In genomic region chr6:79671605-79672266, GRCh38 we compare ENCODE assay signal across 8 cellular contexts. TPM values are rescaled to one million over a fixed set of nuclear protein-coding genes. Genes with fewer than 3 reads are reported as not detected.
DNase-seq lines count a peak whose midpoint lies in the region; ATAC-seq, FAIRE-seq and TF ChIP-seq lines count a peak whose summit lies in the region.

No MANE protein-coding gene starts in this region.

- H3K27ac ChIP-seq in HCT116 (ENCODE audit: low read depth, low read length) (peak overlapping the region; percentile 49), K562 (ENCODE audit: extremely low read depth, low read depth, low read length) (peak overlapping the region; percentile 51), lower lobe of right lung (peak overlapping the region; percentile 75)

- H3K27ac Mint-ChIP-seq in T-cell = peak overlapping the region; percentile 89 to 95

- H3K79me2 ChIP-seq in HCT116 (ENCODE audit: insufficient read depth, low read length) = no peaks in the 10 kb centered on the region
- H3K79me2 ChIP-seq in K562 (ENCODE audit: control insufficient read depth, insufficient read depth, low read length) = no peaks in the 10 kb centered on the region

- DNase-seq in HCT116 (ENCODE audit: low read depth, low spot score) (peak; percentile 59), T-cell (peak in 33 of 34 experiments; percentile 1 to 77 (median 34)), K562 (ENCODE audit: extremely low read depth in 1 of 4, low spot score in 3 of 4) (peak; percentile 31 to 77 (median 49)), lower lobe of right lung (peak; percentile 86), SIG-M5 (lab: John Stamatoyannopoulos, UW) (no peak), DMS 273 (lab: John Stamatoyannopoulos, UW; ENCODE audit: unreplicated experiment) (no peak)
- DNase-seq in stimulated activated naive CD4-positive, alpha-beta T cell (lab: John Stamatoyannopoulos, UW) = peak in 5 of 6 experiments; percentile 7 to 65 (median 48)

- H3K36me3 Mint-ChIP-seq in T-cell = no peaks in the 10 kb centered on the region

- 19% methylated on average over 4 of the region's 4 CpGs for WGBS in K562 (ENCODE audit: insufficient coverage, low coverage, missing lambda C conversion rate)

- TF ChIP-seq POLR2A in HCT116 (IDR thresholded peaks at IDR 0.05; ENCODE audit: borderline replicate concordance, extremely low read depth, insufficient read depth, insufficient read length) (no peak), K562 (conservative IDR thresholded peaks at IDR 0.05) (no peak)

- ATAC-seq in HCT116 (peak; percentile 90), T-cell (replicated peaks in 1 of 4) (peak; percentile 87 to 96 (median 91)), K562 (peak; percentile 90), lower lobe of right lung (peak; percentile 94 to 97), HG02571 (IDR thresholded peaks at IDR 0.05; ENCODE audit: unreplicated experiment) (no peak)

- RAD21 ChIA-PET in HCT116 (lab: Charles Lee; ENCODE audit: low non-redundant PET in 1 of 2, low total read pairs in 2 of 2, uncharacterized antibody in 2 of 2, unreplicated experiment in 2 of 2) = interaction anchor here (1.5 to 1.6 kb wide), 2 partner anchors 40 to 240 kb away, joined by 3 read pairs; partner anchors contain the start of gene SH3BGRL2 (in 1 of the 2)

- peak overlapping the region; percentile 86 for H2AFZ ChIP-seq in HCT116 (ENCODE audit: low read depth, low read length, poor library complexity, severe bottlenecking)
- H2AFZ ChIP-seq in K562 (ENCODE audit: low read depth, low read length) = peak overlapping the region; percentile 64

- H3K9me3 ChIP-seq in HCT116 (ENCODE audit: control insufficient read depth in 1 of 2, insufficient read depth in 1 of 2, low read depth in 1 of 2, low read length in 2 of 2) = no peaks in the 10 kb centered on the region
- no peaks in the 10 kb centered on the region for H3K9me3 ChIP-seq in K562 (replicated peaks; ENCODE audit: control insufficient read depth, insufficient read depth, low read depth, low read length)
- H3K9me3 ChIP-seq in lower lobe of right lung = no peaks in the 10 kb centered on the region

- H3K4me2 ChIP-seq in HCT116 (ENCODE audit: low read length) = peak overlapping the region; percentile 58
- no peak overlapping the region; the same call in 1 of the 2 replicates for H3K4me2 ChIP-seq in K562 (ENCODE audit: insufficient read depth, low read length)

- H3K4me1 Mint-ChIP-seq in T-cell = peaks cover 41 to 61% (median 43%) of the 10 kb centered on the region in 3 donors

- H3K4me3 Mint-ChIP-seq in T-cell = peak overlapping the region; percentile 9 to 45 (median 41)

- peak; percentile 65 for FAIRE-seq in K562 (lab: Jason Lieb, UNC)

- H3K4me1 ChIP-seq in HCT116 (ENCODE audit: control insufficient read depth in 1 of 2, insufficient read depth in 2 of 2, low read length in 2 of 2) (peaks cover 14 to 23% of the 10 kb centered on the region in 2 experiments), K562 (replicated peaks in 1 of 2; ENCODE audit: control insufficient read depth in 2 of 2, insufficient read depth in 2 of 2, low read length in 2 of 2) (peaks cover 5 to 10% of the 10 kb centered on the region in 2 experiments; a peak in 3 of 5 replicates), lower lobe of right lung (peaks cover 21% of the 10 kb centered on the region)

- H3K36me3 ChIP-seq in HCT116 (ENCODE audit: control insufficient read depth in 1 of 2, insufficient read depth in 2 of 2, low read length in 2 of 2) = no peaks in the 10 kb centered on the region
- peaks cover 6% of the 10 kb centered on the region; the same call in 2 of the 3 replicates for H3K36me3 ChIP-seq in K562 (ENCODE audit: control insufficient read depth, insufficient read depth, low read length)
- no peaks in the 10 kb centered on the region for H3K36me3 ChIP-seq in lower lobe of right lung

- H3K9ac ChIP-seq in HCT116 (ENCODE audit: low read length) = 0 out of 2 replicates have a peak overlapping the region, but pooled peaks have one; percentile 15
- 0 out of 4 replicates have a peak overlapping the region, but pooled peaks of 1 of the 2 experiments have one; percentile 62 for H3K9ac ChIP-seq in K562 (ENCODE audit: insufficient read depth in 1 of 2, low read depth in 2 of 2, low read length in 2 of 2)

- intact Hi-C loops in HCT116 (cut with micrococcal nuclease) = loop anchor here (1.0 to 2.0 kb wide), 2 partner anchors 101 to 197 kb away; no protein-coding TSS in a partner anchor
- intact Hi-C loops in K562 (cut with micrococcal nuclease) = loop anchor here (1.0 to 5.0 kb wide), 2 partner anchors 101 to 204 kb away; no protein-coding TSS in a partner anchor
- intact Hi-C loops in lower lobe of right lung (cut with DNase I) = no loop called here

- H3K9me2 ChIP-seq in HCT116 (ENCODE audit: insufficient read depth) = no peaks in the 10 kb centered on the region

- no peaks in the 10 kb centered on the region for H3K27me3 ChIP-seq in HCT116 (ENCODE audit: insufficient read depth, low read length)
- no peaks in the 10 kb centered on the region for H3K27me3 ChIP-seq in K562 (ENCODE audit: control insufficient read depth in 2 of 2, insufficient read depth in 2 of 2, low read length in 2 of 2)
- no peaks in the 10 kb centered on the region for H3K27me3 ChIP-seq in lower lobe of right lung (ENCODE audit: low read depth)

- CTCF ChIA-PET in HCT116 (lab: Charles Lee) = interaction anchor here (0.6 to 1.8 kb wide), 9 partner anchors 8 to 205 kb away, joined by 3 to 23 read pairs (median 3); no protein-coding TSS in a partner anchor
- CTCF ChIA-PET in T-cell (lab: Charles Lee) = interaction anchor here in 1 of 2 donors (0.9 to 1.9 kb wide), 4 partner anchors 8 to 135 kb away, joined by 3 to 13 read pairs (median 4); partner anchors contain the start of gene LCA5
- CTCF ChIA-PET in K562 (lab: Yijun Ruan, JAX; ENCODE audit: low intra/inter-chr PET ratio) = interaction anchor here (1.3 to 1.4 kb wide), 2 partner anchors 101 to 104 kb away, joined by 3 to 6 read pairs; no protein-coding TSS in a partner anchor

- no peaks in the 10 kb centered on the region for H3K27me3 Mint-ChIP-seq in T-cell

- POLR2A ChIA-PET in HCT116 (lab: Charles Lee) (interaction anchor here (0.9 kb wide), 1 partner anchor 102 kb away, joined by 3 read pairs; no protein-coding TSS in a partner anchor), T-cell (lab: Charles Lee) (no interaction called here), K562 (lab: Yijun Ruan, JAX) (interaction anchor here (1.0 kb wide), 1 partner anchor 31 kb away, joined by 7 read pairs; no protein-coding TSS in a partner anchor)

- no peak; the same call in 1 of the 2 replicates for TF ChIP-seq RAD21 in HCT116 (IDR thresholded peaks at IDR 0.05; ENCODE audit: low read depth)
- TF ChIP-seq RAD21 in K562 (CRISPR knock-in tag; conservative IDR thresholded peaks at IDR 0.05 in 1 of 2, IDR thresholded peaks at IDR 0.05 in 1 of 2) = no peak

- in situ Hi-C loops in K562 (cut with MboI) = no loop called here

- H4K20me1 ChIP-seq in HCT116 (ENCODE audit: insufficient read depth) (no peaks in the 10 kb centered on the region), K562 (replicated peaks; ENCODE audit: control insufficient read depth, insufficient read depth, low read length) (no peaks in the 10 kb centered on the region)

- no peak overlapping the region for H3K4me3 ChIP-seq in HCT116 (replicated peaks in 1 of 2; ENCODE audit: low read depth in 1 of 2, low read length in 2 of 2)
- H3K4me3 ChIP-seq in K562 = no peak overlapping the region
- H3K4me3 ChIP-seq in lower lobe of right lung = no peak overlapping the region

- no peaks in the 10 kb centered on the region for H3K9me1 ChIP-seq in K562 (ENCODE audit: control insufficient read depth, insufficient read depth, low read length)

- no peak for TF ChIP-seq EP300 in K562 (IDR thresholded peaks at IDR 0.05; ENCODE audit: low read length)

- BruUV-seq in HCT116 (replicated peaks; lab: Mats Ljungman, UMichigan) (no TSS peak), K562 (replicated peaks; lab: Mats Ljungman, UMichigan) (no TSS peak)

- no peak for TF ChIP-seq CTCF in HCT116 (IDR thresholded peaks at IDR 0.05 in 2 of 3, conservative IDR thresholded peaks at IDR 0.05 in 1 of 3; ENCODE audit: borderline replicate concordance in 1 of 3, insufficient read depth in 1 of 3, low read depth in 2 of 3, low read length in 2 of 3)
- no peak for TF ChIP-seq CTCF in K562 (IDR thresholded peaks at IDR 0.05 in 2 of 3, conservative IDR thresholded peaks at IDR 0.05 in 1 of 3; ENCODE audit: insufficient read depth in 2 of 3, low read depth in 1 of 3, low read length in 3 of 3)
- no peak for TF ChIP-seq CTCF in lower lobe of right lung (IDR thresholded peaks at IDR 0.05)

- H3K9me3 Mint-ChIP-seq in T-cell = peaks cover 0 to 10% (median 0%) of the 10 kb centered on the region in 3 donors

TF ChIP-seq in HCT116, 20 proteins besides CTCF, POLR2A, EP300 and RAD21 (continues in another document):
- TF ChIP-seq JUND (IDR thresholded peaks at IDR 0.05) = peak; percentile 7; the same call in 1 of the 2 replicates
- no peak for TF ChIP-seq EGR1 (IDR thresholded peaks at IDR 0.05; ENCODE audit: low read depth)
- TF ChIP-seq SRF (IDR thresholded peaks at IDR 0.05; ENCODE audit: low read depth) = no peak

TF ChIP-seq in K562, 482 proteins besides CTCF, POLR2A, EP300 and RAD21 (continues in another document):
- TF ChIP-seq ZNF79 (CRISPR knock-in tag; IDR thresholded peaks at IDR 0.05; ENCODE audit: low read depth) = no peak
- TF ChIP-seq SIN3B (IDR thresholded peaks at IDR 0.05; ENCODE audit: low read depth) = no peak
- no peak for TF ChIP-seq ERF (CRISPR knock-in tag; IDR thresholded peaks at IDR 0.05)
- no peak for TF ChIP-seq NCOA4 (IDR thresholded peaks at IDR 0.05; ENCODE audit: partially characterized antibody)

RNA-seq across cellular contexts. Expression of gene SH3BGRL2, which starts 40.6 kb away (rescaled TPM):
- total RNA-seq in HCT116 (2021; ENCODE audit: unreplicated experiment) (5.2 TPM), T-cell (1 to 10 TPM in 4 of 5 donors, under 1 TPM in 1; 0.53 to 8.9 (median 1.4) TPM), K562 (2014; rRNA removed) (7.3 and 8.0 TPM in 2 replicates), K562 (2014; rRNA removed; fragmentation: Illumina TruSeq; extraction: Trizol) (12.1 and 13.6 TPM in 2 replicates), K562 (2015; rRNA removed; fragmentation: Illumina TruSeq; extraction: Trizol) (9.1 and 10.2 TPM in 2 replicates), K562 (2021) (9.9 and 10.8 TPM in 2 replicates), lower lobe of right lung (28.9 TPM)
- polyA plus RNA-seq in HCT116 (2012) = 1.4 and 1.5 TPM in 2 replicates
- 1.8 and 7.8 TPM in 2 replicates for total RNA-seq in K562 (2011; cell fraction: chromatin; rRNA removed; ENCODE audit: low replicate concordance)
- 1.3 and 2.1 TPM in 2 replicates for total RNA-seq in K562 (2011; cell fraction: nucleolus; rRNA removed)
- total RNA-seq in K562 (2011; cell fraction: nucleoplasm; rRNA removed) = 5.4 and 8.2 TPM in 2 replicates
- polyA plus RNA-seq in K562 (2011; rRNA removed) (2.9 and 5.5 TPM in 2 replicates), K562 (2014; fragmentation: Illumina TruSeq; extraction: Trizol) (8.3 and 10.5 TPM in 2 replicates), K562 (2014; fragmentation: Nextera tagmentation; extraction: Ambion mirVana) (1 to 10 TPM; 4.4 to 5.0 TPM), K562 (2014; rRNA removed) (6.5 and 8.6 TPM in 2 replicates)
- polyA plus RNA-seq in K562 (2011; cell fraction: cytosol; rRNA removed) = 1.2 and 1.8 TPM in 2 replicates
- 1.8 and 1.9 TPM in 2 replicates for polyA plus RNA-seq in K562 (2011; cell fraction: nucleus; rRNA removed)
- polyA plus RNA-seq in K562 (2012) = 4.4 and 6.3 TPM in 2 replicates
- polyA minus RNA-seq in K562 (2011; rRNA and poly(A)+ RNA removed) = 3.8 and 5.6 TPM in 2 replicates
- 1.7 and 3.1 TPM in 2 replicates for polyA minus RNA-seq in K562 (2011; cell fraction: cytosol; rRNA and poly(A)+ RNA removed)
- 1.8 and 2.7 TPM in 2 replicates for polyA minus RNA-seq in K562 (2011; cell fraction: nucleus; rRNA and poly(A)+ RNA removed)

Comparison
In these comparisons a context has a peak if more than half of its experiments do, and no peak if none do; other contexts are left out.
1. DNase-seq: peak in HCT116 (single experiment), T-cell (33 of 34), K562 (4 of 4), lower lobe of right lung (single experiment) and stimulated activated naive CD4-positive, alpha-beta T cell (5 of 6); none in SIG-M5 (single experiment) and DMS 273 (single experiment).
2. POLR2A ChIA-PET loops: an anchor here in HCT116 (0.9 kb wide) and K562 (1.0 kb wide); none called in T-cell.
3. Of the 22 proteins assayed by ChIP-seq in both K562 and HCT116: peak only in K562: EGR1; only in HCT116: ELF1, FOSL1, JUND, MAX, POLR2AphosphoS5, SP1 and 1 more; in both: none; in neither: 13; mixed calls (peak in some experiments, not most) for 1.
4. Peak in every context shown above with its lines, with median percentiles within 50 percentile points of each other: H3K27ac ChIP-seq.